8 cellular contexts compared by ENCODE assay signal in the genomic region with DNA sequence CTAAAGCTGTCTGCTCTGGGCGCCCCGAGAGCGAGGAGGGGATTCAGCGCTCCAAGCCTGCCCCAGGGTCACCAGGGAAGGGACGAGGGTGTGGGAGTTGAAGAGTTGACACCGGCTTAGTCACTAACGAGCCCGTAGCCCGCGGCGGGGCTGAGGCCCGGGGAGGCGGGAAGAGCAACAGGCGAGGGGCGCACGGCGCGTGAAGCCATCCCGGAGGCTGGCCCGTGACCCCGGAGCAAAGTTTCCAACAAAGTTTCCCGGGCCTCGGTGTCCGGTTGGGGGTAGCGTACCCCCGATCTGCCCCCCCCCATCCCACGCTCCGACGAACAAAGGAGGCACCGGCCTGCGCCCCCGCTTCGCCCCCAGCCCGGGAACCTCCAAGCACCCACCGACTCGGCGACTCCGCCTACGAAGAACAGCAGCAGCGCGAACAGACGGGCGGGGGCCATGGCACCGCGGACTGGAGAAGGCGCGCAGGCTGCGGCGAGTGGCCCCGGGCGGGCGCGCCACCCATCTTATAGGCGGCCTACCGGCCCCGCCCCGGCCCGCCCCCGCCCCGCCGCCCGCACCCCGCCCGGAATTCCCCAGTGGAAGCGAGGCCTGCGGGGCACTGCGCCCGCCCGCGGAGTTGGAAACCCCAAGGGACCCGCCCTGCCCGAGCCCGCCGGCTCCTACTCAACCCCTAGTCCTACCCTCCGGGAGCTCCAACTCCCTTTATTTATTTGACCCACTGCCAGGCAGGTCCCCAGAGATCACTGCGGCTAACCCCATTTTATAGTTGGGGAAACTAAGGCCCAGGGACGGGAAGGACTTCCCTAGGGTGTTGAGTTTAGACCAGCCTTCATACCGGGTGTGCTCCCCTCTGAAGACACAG. TPM values are rescaled to one million over a fixed set of nuclear protein-coding genes. Genes with fewer than 3 reads are reported as not detected.
A peak's percentile ranks its signal among the peaks of the same experiment; 100 is the strongest.
DNase-seq lines count a peak whose midpoint lies in the region; ATAC-seq and TF ChIP-seq lines count a peak whose summit lies in the region.

SDC4 (minus strand) TSS at position 489 of the 874 bp plus-strand sequence; CDS start at position 449, 40 bp downstream.

- CTCF ChIA-PET in AG04450 (lab: Charles Lee) = interaction anchor here (0.5 to 1.7 kb wide), 5 partner anchors 15 to 423 kb away, joined by 3 to 6 read pairs (median 4); partner anchors contain the start of gene SYS1

- intact Hi-C loops in transverse colon (cut with DNase I; ENCODE audit: low total_unique reads) = loop anchor here (5.0 kb wide), 1 partner anchor 99 kb away; no protein-coding TSS in a partner anchor

- no peaks in the 10 kb centered on the region for H3K36me3 ChIP-seq in SK-N-MC (ENCODE audit: insufficient read depth, low read length)
- no peaks in the 10 kb centered on the region for H3K36me3 ChIP-seq in parathyroid adenoma (ENCODE audit: control insufficient read depth, insufficient read depth, low read length)
- no peaks in the 10 kb centered on the region for H3K36me3 ChIP-seq in transverse colon

- peak within 1 kb of the TSS; percentile 87 for H2AFZ ChIP-seq in parathyroid adenoma

- DNase-seq in AG04450 (ENCODE audit: low read depth, low spot score) = no peak
- DNase-seq in HCEC 1CT = peak; percentile 71
- DNase-seq in SK-N-MC (ENCODE audit: low read depth, low spot score) = no peak
- peak; percentile 69 to 75 for DNase-seq in activated naive CD4-positive, alpha-beta T cell treated with anti-CD3 and anti-CD28 coated beads, Interleukin-2, amount 50 U/mL, for 72 hours (ENCODE audit: low spot score in 2 of 2)
- DNase-seq in glomerular visceral epithelial cell (ENCODE audit: extremely low spot score) = peak; percentile 90
- DNase-seq in transverse colon = peak; percentile 78
- no peak for DNase-seq in GM19240 (ENCODE audit: insufficient read length, low spot score)

- peak within 1 kb of the TSS; percentile 92 for H3K4me2 ChIP-seq in parathyroid adenoma (ENCODE audit: low read length)

- H3K27ac Mint-ChIP-seq in activated naive CD4-positive, alpha-beta T cell treated with anti-CD3 and anti-CD28 coated beads, Interleukin-2, amount 50 U/mL, for 72 hours = peak within 1 kb of the TSS; percentile 72 to 84

- peak; percentile 99 for TF ChIP-seq POLR2A in transverse colon (IDR thresholded peaks at IDR 0.05)

- H3K4me3 ChIP-seq in AG04450 (ENCODE audit: low read depth, low read length) (peak within 1 kb of the TSS; percentile 97), SK-N-MC (peak within 1 kb of the TSS; percentile 90), parathyroid adenoma (ENCODE audit: low read depth, low read length) (peak within 1 kb of the TSS; percentile 75), transverse colon (peak within 1 kb of the TSS; percentile 58 to 73 (median 68))

- peaks cover 0 to 4% of the 10 kb centered on the region in 2 donors for H3K36me3 Mint-ChIP-seq in activated naive CD4-positive, alpha-beta T cell treated with anti-CD3 and anti-CD28 coated beads, Interleukin-2, amount 50 U/mL, for 72 hours

- no peaks in the 10 kb centered on the region for H3K9me3 Mint-ChIP-seq in activated naive CD4-positive, alpha-beta T cell treated with anti-CD3 and anti-CD28 coated beads, Interleukin-2, amount 50 U/mL, for 72 hours

- no peaks in the 10 kb centered on the region; the same call in 1 of the 2 replicates for H3K9me3 ChIP-seq in AG04450 (ENCODE audit: control insufficient read depth, insufficient read depth, low read length)
- H3K9me3 ChIP-seq in SK-N-MC (ENCODE audit: low read depth, low read length) = no peaks in the 10 kb centered on the region
- H3K9me3 ChIP-seq in parathyroid adenoma (ENCODE audit: control insufficient read depth, low read length) = no peaks in the 10 kb centered on the region
- no peaks in the 10 kb centered on the region for H3K9me3 ChIP-seq in transverse colon

- peaks cover 23% of the 10 kb centered on the region for H3K4me1 ChIP-seq in parathyroid adenoma
- H3K4me1 ChIP-seq in transverse colon = peaks cover 15 to 48% (median 41%) of the 10 kb centered on the region in 4 donors

- WGBS in transverse colon (ENCODE audit: low coverage in 1 of 2), 2 donors = 1% methylated on average over 64 of the region's 78 CpGs; no CpG with 5 or more reads in 1 of the 2 donors

- peak within 1 kb of the TSS; percentile 86 for H3K9ac ChIP-seq in SK-N-MC (ENCODE audit: insufficient read length)
- H3K9ac ChIP-seq in parathyroid adenoma = peak within 1 kb of the TSS; percentile 56

- no peaks in the 10 kb centered on the region for H3K79me2 ChIP-seq in parathyroid adenoma

- POLR2A ChIA-PET in AG04450 (lab: Yijun Ruan, JAX) = interaction anchor here (0.5 to 4.7 kb wide), 11 partner anchors 10 to 475 kb away, joined by 3 to 58 read pairs (median 4); partner anchors contain the start of gene SYS1

- ATAC-seq in activated naive CD4-positive, alpha-beta T cell treated with anti-CD3 and anti-CD28 coated beads, Interleukin-2, amount 50 U/mL, for 72 hours = peak; percentile 69 to 82

- no peak for TF ChIP-seq CTCF in AG04450 (IDR thresholded peaks at IDR 0.05; ENCODE audit: low read depth, low read length)
- TF ChIP-seq CTCF in parathyroid adenoma (IDR thresholded peaks at IDR 0.05) = no peak
- TF ChIP-seq CTCF in transverse colon (IDR thresholded peaks at IDR 0.05) = no peak

- TF ChIP-seq EP300 in transverse colon (IDR thresholded peaks at IDR 0.05; ENCODE audit: low read depth) = no peak

- in situ Hi-C loops in transverse colon (cut with MboI; ENCODE audit: low pct_ligation_motif_present in 1 of 4, low pct_unique_long_range_greater_than_20kb in 1 of 4, low sequenced_read_pairs in 3 of 4) = no loop called here

- H3K27ac ChIP-seq in AG04450 (ENCODE audit: low read depth, low read length) (peak within 1 kb of the TSS; percentile 70), SK-N-MC (peak within 1 kb of the TSS; percentile 70; the same call in 1 of the 2 replicates), parathyroid adenoma (peak within 1 kb of the TSS; percentile 34), transverse colon (peak within 1 kb of the TSS; percentile 92 to 96 (median 94))

- H3K27me3 ChIP-seq in AG04450 (ENCODE audit: control insufficient read depth, insufficient read depth, low read length) (no peaks in the 10 kb centered on the region), parathyroid adenoma (ENCODE audit: control insufficient read depth, insufficient read depth, low read length) (no peaks in the 10 kb centered on the region), transverse colon (no peaks in the 10 kb centered on the region)

RNA-seq across cellular contexts. Expression of gene SDC4, which starts in this region (rescaled TPM):
- 177 and 204 TPM in 2 replicates for polyA plus RNA-seq in AG04450 (2011; rRNA removed)
- polyA minus RNA-seq in AG04450 (2011; rRNA and poly(A)+ RNA removed) = 280 and 309 TPM in 2 replicates
- total RNA-seq in activated naive CD4-positive, alpha-beta T cell treated with anti-CD3 and anti-CD28 coated beads, Interleukin-2, amount 50 U/mL, for 72 hours = 10 to 100 TPM; 23.5 to 33.0 TPM
- 100 to 1,000 TPM in 2 of 4 donors, 10 to 100 TPM in 2; 60.7 to 140 (median 94.3) TPM for total RNA-seq in transverse colon

Comparison
In these comparisons a context has a peak if more than half of its experiments do, and no peak if none do; other contexts are left out.
1. DNase-seq: peak in HCEC 1CT (single experiment), activated naive CD4-positive, alpha-beta T cell treated with anti-CD3 and anti-CD28 coated beads, Interleukin-2, amount 50 U/mL, for 72 hours (2 of 2), glomerular visceral epithelial cell (single experiment) and transverse colon (single experiment); none in AG04450 (single experiment), SK-N-MC (single experiment) and GM19240 (single experiment).
2. H3K27ac ChIP-seq: peak in every context shown above with its lines; median percentile 94 in transverse colon; 70 in AG04450; 70 in SK-N-MC; 34 in parathyroid adenoma.
3. Peak in every context shown above with its lines, with median percentiles within 50 percentile points of each other: H3K4me3 ChIP-seq.